Comparison of ENCODE assay signal across 29 cellular contexts in genomic region chr20:48364055-48364454, GRCh38.
"Had no signal": no experiment of that assay in that cellular context is flagged by ENCODE, and none has a peak within 500 bp of the region (broad histone marks: within the 10 kb centered on the region; RNA-seq: fewer than 3 reads in every experiment).

No MANE protein-coding gene starts in this region.

- H3K36me3 ChIP-seq: ascending aorta, breast epithelium, cardiac muscle cell, colonic mucosa had no signal

- H3K27me3 ChIP-seq: ascending aorta, cardiac muscle cell, colonic mucosa had no signal

- DNase-seq: activated CD4-positive, alpha-beta memory T cell treated with anti-CD3 and anti-CD28 coated beads, Interleukin-2, amount 10 ng/mL, durations not matched to agents 7 days and 5 days; activated CD4-positive, alpha-beta T cell treated with anti-CD3 and anti-CD28 coated beads for 1 hour; activated CD4-positive, alpha-beta T cell treated with anti-CD3 and anti-CD28 coated beads for 4 hours; activated CD4-positive, alpha-beta T cell treated with anti-CD3 and anti-CD28 coated beads, Interleukin-2, amount 10 ng/mL, durations not matched to agents 7 days and 5 days; activated CD4-positive, alpha-beta T cell treated with anti-CD3 and anti-CD28 coated beads, Interleukin-2, amount 50 U/mL, for 4 hours; activated CD8-positive, alpha-beta memory T cell treated with anti-CD3 and anti-CD28 coated beads, Interleukin-2, amount 50 U/mL, for 48 hours; activated gamma-delta T cell; activated naive CD4-positive, alpha-beta T cell; activated naive CD4-positive, alpha-beta T cell treated with anti-CD3 and anti-CD28 coated beads, Interleukin-2, amount 10 ng/mL, durations not matched to agents 7 days and 5 days; activated naive CD8-positive, alpha-beta T cell treated with anti-CD3 and anti-CD28 coated beads, Interleukin-2, amount 10 ng/mL, durations not matched to agents 7 days and 5 days; activated T-cell treated with anti-CD3 and anti-CD28 coated beads for 4 hours; activated T-cell treated with anti-CD3 and anti-CD28 coated beads, Interleukin-2, amount 50 U/mL, for 24 hours; activated T-cell treated with anti-CD3 and anti-CD28 coated beads, Interleukin-2, amount 50 U/mL, for 72 hours; central memory CD4-positive, alpha-beta T cell; cerebellar nuclear complex; colonic mucosa; effector CD8-positive, alpha-beta T cell; foreskin fibroblast; head of caudate nucleus; T-helper 2 cell had no signal

- ATAC-seq: activated naive CD4-positive, alpha-beta T cell treated with anti-CD3 and anti-CD28 coated beads, Interleukin-2, amount 50 U/mL, for 72 hours; activated T-cell treated with anti-CD3 and anti-CD28 coated beads, Interleukin-2, amount 50 U/mL, for 72 hours had no signal

- H3K27ac ChIP-seq: ascending aorta, breast epithelium, cardiac muscle cell, colonic mucosa, epithelial cell of prostate had no signal

- H3K36me3 Mint-ChIP-seq: activated naive CD4-positive, alpha-beta T cell treated with anti-CD3 and anti-CD28 coated beads, Interleukin-2, amount 10 ng/mL, durations not matched to agents 7 days and 5 days; activated naive CD8-positive, alpha-beta T cell treated with anti-CD3 and anti-CD28 coated beads, Interleukin-2, amount 10 ng/mL, durations not matched to agents 7 days and 5 days; brain had no signal

- H3K9me3 ChIP-seq: ascending aorta, breast epithelium, colonic mucosa had no signal

- H3K4me3 ChIP-seq: ascending aorta, breast epithelium, cardiac muscle cell, colonic mucosa had no signal

- H3K27ac Mint-ChIP-seq: activated CD4-positive, alpha-beta memory T cell treated with anti-CD3 and anti-CD28 coated beads, Interleukin-2, amount 10 ng/mL, durations not matched to agents 7 days and 5 days; activated CD4-positive, alpha-beta T cell treated with anti-CD3 and anti-CD28 coated beads, Interleukin-2, amount 10 ng/mL, durations not matched to agents 7 days and 5 days; activated naive CD4-positive, alpha-beta T cell treated with anti-CD3 and anti-CD28 coated beads, Interleukin-2, amount 10 ng/mL, durations not matched to agents 7 days and 5 days; activated naive CD8-positive, alpha-beta T cell treated with anti-CD3 and anti-CD28 coated beads, Interleukin-2, amount 10 ng/mL, durations not matched to agents 7 days and 5 days; activated T-cell treated with anti-CD3 and anti-CD28 coated beads, Interleukin-2, amount 50 U/mL, for 24 hours; activated T-cell treated with anti-CD3 and anti-CD28 coated beads, Interleukin-2, amount 50 U/mL, for 72 hours had no signal

- H3K9me3 Mint-ChIP-seq: activated CD4-positive, alpha-beta memory T cell treated with anti-CD3 and anti-CD28 coated beads, Interleukin-2, amount 10 ng/mL, durations not matched to agents 7 days and 5 days; activated naive CD4-positive, alpha-beta T cell treated with anti-CD3 and anti-CD28 coated beads, Interleukin-2, amount 10 ng/mL, durations not matched to agents 7 days and 5 days had no signal

- H3K4me1 ChIP-seq: ascending aorta, breast epithelium, colonic mucosa had no signal

- H3K27me3 Mint-ChIP-seq: activated CD4-positive, alpha-beta T cell treated with anti-CD3 and anti-CD28 coated beads, Interleukin-2, amount 10 ng/mL, durations not matched to agents 7 days and 5 days had no signal

- H3K4me3 Mint-ChIP-seq: activated CD4-positive, alpha-beta memory T cell treated with anti-CD3 and anti-CD28 coated beads, Interleukin-2, amount 10 ng/mL, durations not matched to agents 7 days and 5 days; activated CD4-positive, alpha-beta T cell treated with anti-CD3 and anti-CD28 coated beads, Interleukin-2, amount 10 ng/mL, durations not matched to agents 7 days and 5 days; activated naive CD4-positive, alpha-beta T cell treated with anti-CD3 and anti-CD28 coated beads, Interleukin-2, amount 10 ng/mL, durations not matched to agents 7 days and 5 days; activated naive CD8-positive, alpha-beta T cell treated with anti-CD3 and anti-CD28 coated beads, Interleukin-2, amount 10 ng/mL, durations not matched to agents 7 days and 5 days; activated T-cell treated with anti-CD3 and anti-CD28 coated beads, Interleukin-2, amount 50 U/mL, for 24 hours; activated T-cell treated with anti-CD3 and anti-CD28 coated beads, Interleukin-2, amount 50 U/mL, for 72 hours; brain had no signal

- FAIRE-seq: endometrium, endothelial cell of umbilical vein, frontal cortex had no signal
